In the genomic region with DNA sequence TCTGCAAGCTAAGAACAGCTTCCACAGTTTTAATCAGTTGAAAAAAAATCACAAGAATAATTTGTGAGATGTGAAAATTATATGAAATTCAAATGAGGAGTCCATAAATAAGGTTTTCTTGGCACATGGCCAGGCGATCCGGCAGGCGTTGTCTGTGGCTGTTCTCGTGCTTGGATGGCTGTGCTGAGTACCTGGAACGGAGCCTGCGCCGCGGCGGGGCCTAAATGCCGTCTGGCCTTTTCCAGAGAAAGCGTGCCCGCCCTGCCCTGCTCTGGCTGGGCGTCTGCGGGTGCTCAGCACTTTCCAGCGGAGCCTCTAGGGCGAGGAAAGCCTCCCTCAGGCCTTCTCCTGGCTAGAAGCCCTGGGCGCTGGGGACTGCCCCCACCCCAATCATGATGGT, we compare ENCODE assay signal across 11 cellular contexts. TPM values are rescaled to one million over a fixed set of nuclear protein-coding genes. Genes with fewer than 3 reads are reported as not detected.
A peak's percentile ranks its signal among the peaks of the same experiment; 100 is the strongest.
DNase-seq lines count a peak whose midpoint lies in the region; ATAC-seq and TF ChIP-seq lines count a peak whose summit lies in the region.
"Had no signal": no experiment of that assay in that cellular context is flagged by ENCODE, and none has a peak within 500 bp of the region (broad histone marks: within the 10 kb centered on the region; RNA-seq: fewer than 3 reads in every experiment).

No MANE protein-coding gene starts in this region.

- H3K9me3 Mint-ChIP-seq in brain: peaks cover 0 to under 1% (median 0%) of the 10 kb centered on the region in 5 experiments
- H3K9me3 Mint-ChIP-seq: dendritic cell treated with granulocyte-macrophage colony-stimulating factor and Interleukin-4, amounts not matched to agents 40 ng/mL and 50 ng/mL, for 4 days had no signal

- DNase-seq in NCI-H2107 (lab: John Stamatoyannopoulos, UW) (peak; percentile 18), NCI-H2107 treated with DMSO at 0.1 percent for 48 hours (lab: John Stamatoyannopoulos, UW; ENCODE audit: unreplicated experiment) (no peak), left colon (peak; percentile 79 to 80), ureter (ENCODE audit: low spot score) (peak; percentile 85), RPMI8226 (no peak)
- DNase-seq: ACHN; activated CD4-positive, alpha-beta T cell treated with anti-CD3 and anti-CD28 coated beads, Interleukin-2, amount 50 U/mL, for 4 hours had no signal

- no peak for TF ChIP-seq CTCF in brain (conservative IDR thresholded peaks at IDR 0.05)

- intact Hi-C loops in left colon (cut with DNase I, micrococcal nuclease): no loop called here

- peaks cover 37% of the 10 kb centered on the region for H3K36me3 Mint-ChIP-seq in brain

- ATAC-seq in left colon: peak; percentile 40
- no peak for ATAC-seq in GM19324 (IDR thresholded peaks at IDR 0.05; ENCODE audit: low FRiP score, unreplicated experiment)
- no peak for ATAC-seq in GM18861 (IDR thresholded peaks at IDR 0.05; ENCODE audit: unreplicated experiment)

- H3K27me3 Mint-ChIP-seq in brain: peaks cover 3% of the 10 kb centered on the region

- H3K4me1 Mint-ChIP-seq in brain: no peaks in the 10 kb centered on the region

- H3K4me3 Mint-ChIP-seq in brain: no peak overlapping the region
- H3K4me3 Mint-ChIP-seq: dendritic cell treated with granulocyte-macrophage colony-stimulating factor and Interleukin-4, amounts not matched to agents 40 ng/mL and 50 ng/mL, for 4 days had no signal

- H3K27ac Mint-ChIP-seq in brain: peak overlapping the region in 3 of 5 experiments; percentile 82 to 97 (median 87)
- H3K27ac Mint-ChIP-seq: dendritic cell treated with granulocyte-macrophage colony-stimulating factor and Interleukin-4, amounts not matched to agents 40 ng/mL and 50 ng/mL, for 4 days had no signal

RNA-seq across cellular contexts. Expression of a gene that starts 41.8 kb away (rescaled TPM):
- polyA plus RNA-seq in brain (ENCODE audit: insufficient read depth, low read depth, low replicate concordance): 5.5 TPM
- 10 to 100 TPM; 36.8 to 48.7 TPM for total RNA-seq in left colon
- 84.3 TPM for total RNA-seq in ureter

Comparison
In these comparisons a context has a peak if more than half of its experiments do, and no peak if none do; other contexts are left out.
1. DNase-seq: peak in NCI-H2107 (single experiment), left colon (2 of 2) and ureter (single experiment); none in NCI-H2107 treated with DMSO at 0.1 percent for 48 hours (single experiment) and RPMI8226 (single experiment).